In genomic region chr19:50835785-50836542, GRCh38 we compare ENCODE assay signal across 8 cellular contexts. TPM values are rescaled to one million over a fixed set of nuclear protein-coding genes. Genes with fewer than 3 reads are reported as not detected.
DNase-seq lines count a peak whose midpoint lies in the region; ATAC-seq and TF ChIP-seq lines count a peak whose summit lies in the region.

No MANE protein-coding gene starts in this region.

- H3K9me3 Mint-ChIP-seq in activated T-helper 2 cell treated with anti-CD3 and anti-CD28 coated beads, Interferon-gamma antibody, Interleukin-2, Interleukin-4, amounts not matched to agents 10 μg/mL and 5 μg/mL and 100 μg/mL, durations not matched to agents 14 hours and 24 hours and 36 hours = no peaks in the 10 kb centered on the region

- peak overlapping the region; percentile 79 for H3K4me3 Mint-ChIP-seq in activated T-helper 2 cell treated with anti-CD3 and anti-CD28 coated beads, Interferon-gamma antibody, Interleukin-2, Interleukin-4, amounts not matched to agents 10 μg/mL and 5 μg/mL and 100 μg/mL, durations not matched to agents 14 hours and 24 hours and 36 hours (ENCODE audit: low read depth)

- H3K27ac ChIP-seq in foreskin keratinocyte (no peak overlapping the region), subcutaneous abdominal adipose tissue (ENCODE audit: low read depth, low read length) (no peak overlapping the region)

- H3K27me3 ChIP-seq in foreskin keratinocyte (peaks cover 10% of the 10 kb centered on the region), neuron (ENCODE audit: insufficient read depth, low read length) (peaks cover 22% of the 10 kb centered on the region), subcutaneous abdominal adipose tissue (ENCODE audit: control insufficient read depth in 5 of 5, insufficient read depth in 4 of 5, low read length in 5 of 5) (peaks cover 7 to 38% (median 34%) of the 10 kb centered on the region in 5 donors)

- H3K4me3 ChIP-seq in neuron (ENCODE audit: low read length) (peak overlapping the region; percentile 52), subcutaneous abdominal adipose tissue (ENCODE audit: low read depth in 1 of 5, low read length in 5 of 5) (peak overlapping the region; percentile 49 to 78 (median 67))

- peak overlapping the region; percentile 41 for H2AFZ ChIP-seq in neuron (ENCODE audit: low read depth, low read length)

- intact Hi-C loops in activated T-helper 2 cell treated with anti-CD3 and anti-CD28 coated beads, Interferon-gamma antibody, Interleukin-2, Interleukin-4, amounts not matched to agents 10 μg/mL and 5 μg/mL and 100 μg/mL, durations not matched to agents 14 hours and 24 hours and 36 hours (cut with micrococcal nuclease) = loop anchor here (1.0 to 10.0 kb wide), 2 partner anchors 33 to 89 kb away; no protein-coding TSS in a partner anchor

- ATAC-seq in GM18909 (IDR thresholded peaks at IDR 0.05; ENCODE audit: poor library complexity, unreplicated experiment) (peak; percentile 73), HG03439 (IDR thresholded peaks at IDR 0.05; ENCODE audit: unreplicated experiment) (peak; percentile 81), foreskin keratinocyte (peak; percentile 78)

- H3K27ac Mint-ChIP-seq in activated T-helper 2 cell treated with anti-CD3 and anti-CD28 coated beads, Interferon-gamma antibody, Interleukin-2, Interleukin-4, amounts not matched to agents 10 μg/mL and 5 μg/mL and 100 μg/mL, durations not matched to agents 14 hours and 24 hours and 36 hours = peak overlapping the region; percentile 51

- TF ChIP-seq CTCF in foreskin keratinocyte (conservative IDR thresholded peaks at IDR 0.05) = no peak

- H3K36me3 ChIP-seq in neuron (ENCODE audit: insufficient read depth, low read length) (no peaks in the 10 kb centered on the region), subcutaneous abdominal adipose tissue (ENCODE audit: control insufficient read depth in 5 of 5, insufficient read depth in 5 of 5, low read length in 5 of 5) (no peaks in the 10 kb centered on the region)

- peaks cover 6% of the 10 kb centered on the region for H3K4me1 ChIP-seq in foreskin keratinocyte
- no peaks in the 10 kb centered on the region for H3K4me1 ChIP-seq in neuron (ENCODE audit: insufficient read depth, low read length)
- H3K4me1 ChIP-seq in subcutaneous abdominal adipose tissue (ENCODE audit: control insufficient read depth in 5 of 5, insufficient read depth in 5 of 5, low read length in 5 of 5) = peaks cover 0 to 13% (median 11%) of the 10 kb centered on the region in 5 donors

- peak overlapping the region in 2 of 5 donors; percentile 39 to 41 for H3K9ac ChIP-seq in subcutaneous abdominal adipose tissue (ENCODE audit: low read length in 5 of 5)

- H3K9me3 ChIP-seq in neuron (ENCODE audit: low read length) (no peaks in the 10 kb centered on the region), subcutaneous abdominal adipose tissue (ENCODE audit: control insufficient read depth in 5 of 5, low read length in 5 of 5) (no peaks in the 10 kb centered on the region)

- H3K36me3 Mint-ChIP-seq in activated T-helper 2 cell treated with anti-CD3 and anti-CD28 coated beads, Interferon-gamma antibody, Interleukin-2, Interleukin-4, amounts not matched to agents 10 μg/mL and 5 μg/mL and 100 μg/mL, durations not matched to agents 14 hours and 24 hours and 36 hours (ENCODE audit: low read depth) = no peaks in the 10 kb centered on the region

- DNase-seq in AG08395 (ENCODE audit: low spot score) (peak; percentile 76), foreskin keratinocyte (peak; percentile 18 to 42)
- DNase-seq in activated T-helper 2 cell treated with anti-CD3 and anti-CD28 coated beads, Interferon-gamma antibody, Interleukin-2, Interleukin-4, amounts not matched to agents 10 μg/mL and 5 μg/mL and 100 μg/mL, durations not matched to agents 14 hours and 24 hours and 36 hours (ENCODE audit: low spot score) = peak; percentile 75

- peaks cover 11% of the 10 kb centered on the region for H3K4me1 Mint-ChIP-seq in activated T-helper 2 cell treated with anti-CD3 and anti-CD28 coated beads, Interferon-gamma antibody, Interleukin-2, Interleukin-4, amounts not matched to agents 10 μg/mL and 5 μg/mL and 100 μg/mL, durations not matched to agents 14 hours and 24 hours and 36 hours (ENCODE audit: low read depth)

- peaks cover 30% of the 10 kb centered on the region for H3K27me3 Mint-ChIP-seq in activated T-helper 2 cell treated with anti-CD3 and anti-CD28 coated beads, Interferon-gamma antibody, Interleukin-2, Interleukin-4, amounts not matched to agents 10 μg/mL and 5 μg/mL and 100 μg/mL, durations not matched to agents 14 hours and 24 hours and 36 hours (ENCODE audit: low read depth)

TF ChIP-seq in PFSK-1, 5 proteins besides CTCF, POLR2A, EP300 and RAD21:
- no peak for TF ChIP-seq REST (IDR thresholded peaks at IDR 0.05; ENCODE audit: insufficient read depth in 1 of 2, low read depth in 2 of 2, low read length in 2 of 2)
- no peak for TF ChIP-seq SIN3A (IDR thresholded peaks at IDR 0.05; ENCODE audit: borderline replicate concordance, insufficient read depth, low read length)
- peak; percentile 52 for TF ChIP-seq FOXP2 (optimal IDR thresholded peaks at IDR 0.05; ENCODE audit: borderline replicate concordance, extremely low read depth, extremely low read length, insufficient read depth)

RNA-seq across cellular contexts. Expression of gene KLK15, which starts 2.6 kb away (rescaled TPM):
- polyA plus RNA-seq in PFSK-1 (2012; ENCODE audit: insufficient read length, low read depth) = not detected
- not detected in 2 replicates for total RNA-seq in activated T-helper 2 cell treated with anti-CD3 and anti-CD28 coated beads, Interferon-gamma antibody, Interleukin-2, Interleukin-4, amounts not matched to agents 10 μg/mL and 5 μg/mL and 100 μg/mL, durations not matched to agents 14 hours and 24 hours and 36 hours
- total RNA-seq in foreskin keratinocyte = not detected in 2 replicates
- not detected in 2 replicates for polyA plus RNA-seq in foreskin keratinocyte

RNA-seq across cellular contexts. Expression of gene KLK1, which starts 12.4 kb away (rescaled TPM):
- 0.87 TPM for polyA plus RNA-seq in PFSK-1 (2012; ENCODE audit: insufficient read length, low read depth)
- total RNA-seq in activated T-helper 2 cell treated with anti-CD3 and anti-CD28 coated beads, Interferon-gamma antibody, Interleukin-2, Interleukin-4, amounts not matched to agents 10 μg/mL and 5 μg/mL and 100 μg/mL, durations not matched to agents 14 hours and 24 hours and 36 hours = 3.0 and 3.5 TPM in 2 replicates
- total RNA-seq in foreskin keratinocyte = 1.1 and 1.3 TPM in 2 replicates
- 3.9 and 5.0 TPM in 2 replicates for polyA plus RNA-seq in foreskin keratinocyte

RNA-seq across cellular contexts. Expression of gene KLK3, which starts 18.8 kb away (rescaled TPM):
- not detected for polyA plus RNA-seq in PFSK-1 (2012; ENCODE audit: insufficient read length, low read depth)
- not detected in 2 replicates for total RNA-seq in activated T-helper 2 cell treated with anti-CD3 and anti-CD28 coated beads, Interferon-gamma antibody, Interleukin-2, Interleukin-4, amounts not matched to agents 10 μg/mL and 5 μg/mL and 100 μg/mL, durations not matched to agents 14 hours and 24 hours and 36 hours
- total RNA-seq in foreskin keratinocyte = not detected in 2 replicates
- not detected in 2 replicates for polyA plus RNA-seq in foreskin keratinocyte

RNA-seq across cellular contexts. Expression of gene KLK2, which starts 37.3 kb away (rescaled TPM):
- not detected for polyA plus RNA-seq in PFSK-1 (2012; ENCODE audit: insufficient read length, low read depth)
- 0.44 TPM in 1 of 2 replicates, not detected in the other for total RNA-seq in activated T-helper 2 cell treated with anti-CD3 and anti-CD28 coated beads, Interferon-gamma antibody, Interleukin-2, Interleukin-4, amounts not matched to agents 10 μg/mL and 5 μg/mL and 100 μg/mL, durations not matched to agents 14 hours and 24 hours and 36 hours
- total RNA-seq in foreskin keratinocyte = not detected in 2 replicates
- polyA plus RNA-seq in foreskin keratinocyte = not detected in 2 replicates

RNA-seq across cellular contexts. Expression of gene ACP4, which starts 45.7 kb away (rescaled TPM):
- 0.55 TPM for polyA plus RNA-seq in PFSK-1 (2012; ENCODE audit: insufficient read length, low read depth)
- not detected in 2 replicates for total RNA-seq in activated T-helper 2 cell treated with anti-CD3 and anti-CD28 coated beads, Interferon-gamma antibody, Interleukin-2, Interleukin-4, amounts not matched to agents 10 μg/mL and 5 μg/mL and 100 μg/mL, durations not matched to agents 14 hours and 24 hours and 36 hours
- total RNA-seq in foreskin keratinocyte = not detected in 2 replicates
- polyA plus RNA-seq in foreskin keratinocyte = not detected in 2 replicates
